15 cellular contexts compared by ENCODE assay signal in genomic region chr11:126838779-126839178, GRCh38.
A peak's percentile ranks its signal among the peaks of the same experiment; 100 is the strongest.
DNase-seq lines count a peak whose midpoint lies in the region; ATAC-seq and TF ChIP-seq lines count a peak whose summit lies in the region.
"Had no signal": no experiment of that assay in that cellular context is flagged by ENCODE, and none has a peak within 500 bp of the region (broad histone marks: within the 10 kb centered on the region; RNA-seq: fewer than 3 reads in every experiment).

No MANE protein-coding gene starts in this region.

- no peak overlapping the region for H4K8ac ChIP-seq in neuronal stem cell (ENCODE audit: low read depth, low read length)

- H3K36me3 ChIP-seq in SK-N-MC (ENCODE audit: insufficient read depth, low read length) (no peaks in the 10 kb centered on the region), endodermal cell (ENCODE audit: control insufficient read depth, insufficient read depth, low read length) (no peaks in the 10 kb centered on the region), upper lobe of right lung (no peaks in the 10 kb centered on the region), neuronal stem cell (replicated peaks in 1 of 2; ENCODE audit: control insufficient read depth in 2 of 2, insufficient read depth in 2 of 2, low read length in 2 of 2) (no peaks in the 10 kb centered on the region)

- peak overlapping the region; percentile 35; the same call in 1 of the 2 replicates for H3K4me3 ChIP-seq in SK-N-MC
- no peak overlapping the region for H3K4me3 ChIP-seq in endodermal cell (ENCODE audit: low read length)
- no peak overlapping the region for H3K4me3 ChIP-seq in upper lobe of right lung
- no peak overlapping the region for H3K4me3 ChIP-seq in neuronal stem cell (ENCODE audit: low read length in 2 of 2)

- no peak overlapping the region for H3K27ac ChIP-seq in SK-N-MC
- H3K27ac ChIP-seq in endodermal cell (ENCODE audit: low read depth, low read length): no peak overlapping the region
- H3K27ac ChIP-seq in upper lobe of right lung: no peak overlapping the region
- H3K27ac ChIP-seq in neuronal stem cell (replicated peaks; ENCODE audit: low read length): no peak overlapping the region
- H3K27ac ChIP-seq: HL-60 had no signal

- intact Hi-C loops in upper lobe of right lung (cut with DNase I): no loop called here

- H3K4me3 Mint-ChIP-seq in endodermal cell: no peak overlapping the region
- H3K4me3 Mint-ChIP-seq in neural crest cell: no peak overlapping the region
- H3K4me3 Mint-ChIP-seq: CD14-positive monocyte; CD8-positive, alpha-beta T cell had no signal

- no peak overlapping the region for H3K4ac ChIP-seq in neuronal stem cell (ENCODE audit: low read length)

- H3K9me3 Mint-ChIP-seq in endodermal cell: peaks cover 5% of the 10 kb centered on the region
- peaks cover 6% of the 10 kb centered on the region for H3K9me3 Mint-ChIP-seq in neural crest cell
- H3K9me3 Mint-ChIP-seq: CD8-positive, alpha-beta T cell had no signal

- H3K27ac Mint-ChIP-seq in endodermal cell (no peak overlapping the region), neural crest cell (ENCODE audit: unreplicated experiment) (peak overlapping the region; percentile 75)
- H3K27ac Mint-ChIP-seq: CD14-positive monocyte; CD8-positive, alpha-beta T cell had no signal

- no peak for TF ChIP-seq POLR2A in GM18505 (IDR thresholded peaks at IDR 0.05; ENCODE audit: borderline replicate concordance, extremely low read depth, insufficient read depth, insufficient read length)

- no peaks in the 10 kb centered on the region for H3K27me3 Mint-ChIP-seq in endodermal cell (ENCODE audit: insufficient read depth)
- H3K27me3 Mint-ChIP-seq in neural crest cell (ENCODE audit: low read depth): no peaks in the 10 kb centered on the region

- no peak for DNase-seq in SK-N-MC (ENCODE audit: low read depth, low spot score)
- DNase-seq in endodermal cell: peak; percentile 42
- no peak for DNase-seq in neural crest cell (ENCODE audit: low read depth, low spot score)
- DNase-seq in upper lobe of right lung: no peak
- no peak for DNase-seq in cerebellum (ENCODE audit: low spot score)
- no peak for DNase-seq in neuronal stem cell (ENCODE audit: low spot score)
- DNase-seq: CD8-positive, alpha-beta T cell; COR-L47; DMS79 treated with DMSO at 0.1 percent for 48 hours; EL; GDM1; HCEC 1CT had no signal

- H3K9ac ChIP-seq in SK-N-MC (ENCODE audit: insufficient read length): no peak overlapping the region
- no peak overlapping the region for H3K9ac ChIP-seq in endodermal cell (ENCODE audit: extremely low read depth, low read length, poor library complexity, severe bottlenecking)
- H3K9ac ChIP-seq in neuronal stem cell (ENCODE audit: low read depth, low read length, poor library complexity): no peak overlapping the region

- no peak overlapping the region for H3K23ac ChIP-seq in neuronal stem cell (ENCODE audit: low read depth, low read length, poor library complexity)

- H3K4me1 Mint-ChIP-seq in endodermal cell: no peaks in the 10 kb centered on the region
- H3K4me1 Mint-ChIP-seq in neural crest cell: peaks cover 27% of the 10 kb centered on the region
- H3K4me1 Mint-ChIP-seq: CD14-positive monocyte had no signal

- no peak overlapping the region for H2BK15ac ChIP-seq in neuronal stem cell (ENCODE audit: low read length)

- no peak overlapping the region for H2BK5ac ChIP-seq in neuronal stem cell (ENCODE audit: low read length)

- H3K14ac ChIP-seq in neuronal stem cell (ENCODE audit: low read length): no peak overlapping the region

- H3K18ac ChIP-seq in neuronal stem cell (ENCODE audit: low read length): no peak overlapping the region

- whole genome bisulfite sequencing in endodermal cell (ENCODE audit: insufficient coverage in 1 of 2, insufficient read length in 1 of 2), 2 experiments: 91 to 94% methylated on average over 5 of the region's 5 CpGs
- no CpG with 5 or more reads among the region's 5 CpGs for WGBS in neuronal stem cell (ENCODE audit: extremely low coverage in 2 of 2, insufficient read length in 2 of 2, insufficient replicate concordance in 1 of 2), 2 donors

- H3K9me3 ChIP-seq in SK-N-MC (ENCODE audit: low read depth, low read length) (no peaks in the 10 kb centered on the region), endodermal cell (ENCODE audit: control insufficient read depth, low read length) (no peaks in the 10 kb centered on the region), upper lobe of right lung (no peaks in the 10 kb centered on the region), neuronal stem cell (replicated peaks in 1 of 2; ENCODE audit: control insufficient read depth in 2 of 2, insufficient read depth in 1 of 2, low read depth in 1 of 2, low read length in 2 of 2) (peaks cover 0 to 4% of the 10 kb centered on the region in 2 donors)

- no peak overlapping the region for H3K4me2 ChIP-seq in neuronal stem cell (ENCODE audit: insufficient read depth, low read length, poor library complexity, severe bottlenecking)

- TF ChIP-seq CTCF in endodermal cell (conservative IDR thresholded peaks at IDR 0.05) (no peak), neural crest cell (conservative IDR thresholded peaks at IDR 0.05) (no peak), upper lobe of right lung (IDR thresholded peaks at IDR 0.05) (no peak)

- H3K36me3 Mint-ChIP-seq in endodermal cell (ENCODE audit: low read depth): no peaks in the 10 kb centered on the region
- H3K36me3 Mint-ChIP-seq in neural crest cell (ENCODE audit: low read depth): no peaks in the 10 kb centered on the region
- H3K36me3 Mint-ChIP-seq: CD14-positive monocyte; CD8-positive, alpha-beta T cell had no signal

- H3K4me1 ChIP-seq in endodermal cell (ENCODE audit: control insufficient read depth, insufficient read depth, low read length) (no peaks in the 10 kb centered on the region), upper lobe of right lung (no peaks in the 10 kb centered on the region), neuronal stem cell (ENCODE audit: control insufficient read depth in 2 of 2, insufficient read depth in 1 of 2, low read depth in 1 of 2, low read length in 2 of 2) (peaks cover 0 to 2% of the 10 kb centered on the region in 2 donors)

- ATAC-seq in upper lobe of right lung (peak; percentile 77), GM18505 (IDR thresholded peaks at IDR 0.05; ENCODE audit: unreplicated experiment) (no peak)
- ATAC-seq: CD8-positive, alpha-beta T cell had no signal

- H2BK12ac ChIP-seq in neuronal stem cell (ENCODE audit: low read length): no peak overlapping the region

- no peaks in the 10 kb centered on the region for H3K79me1 ChIP-seq in neuronal stem cell (ENCODE audit: low read depth, low read length)

- no peak overlapping the region for H2AFZ ChIP-seq in neuronal stem cell (ENCODE audit: low read length)

- no peak overlapping the region for H2AK5ac ChIP-seq in neuronal stem cell (ENCODE audit: low read depth, low read length)

- H2BK120ac ChIP-seq in neuronal stem cell (ENCODE audit: low read depth, low read length): no peak overlapping the region

- H4K91ac ChIP-seq in neuronal stem cell (ENCODE audit: low read depth, low read length, poor library complexity): no peak overlapping the region

- H3K27me3 ChIP-seq in endodermal cell (ENCODE audit: control insufficient read depth, insufficient read depth, low read length, poor library complexity, severe bottlenecking) (no peaks in the 10 kb centered on the region), upper lobe of right lung (no peaks in the 10 kb centered on the region), neuronal stem cell (ENCODE audit: control insufficient read depth in 3 of 3, insufficient read depth in 3 of 3, low read depth in 1 of 3, low read length in 3 of 3) (no peaks in the 10 kb centered on the region)
